ENCODE assay signal across 22 cellular contexts in the genomic region with DNA sequence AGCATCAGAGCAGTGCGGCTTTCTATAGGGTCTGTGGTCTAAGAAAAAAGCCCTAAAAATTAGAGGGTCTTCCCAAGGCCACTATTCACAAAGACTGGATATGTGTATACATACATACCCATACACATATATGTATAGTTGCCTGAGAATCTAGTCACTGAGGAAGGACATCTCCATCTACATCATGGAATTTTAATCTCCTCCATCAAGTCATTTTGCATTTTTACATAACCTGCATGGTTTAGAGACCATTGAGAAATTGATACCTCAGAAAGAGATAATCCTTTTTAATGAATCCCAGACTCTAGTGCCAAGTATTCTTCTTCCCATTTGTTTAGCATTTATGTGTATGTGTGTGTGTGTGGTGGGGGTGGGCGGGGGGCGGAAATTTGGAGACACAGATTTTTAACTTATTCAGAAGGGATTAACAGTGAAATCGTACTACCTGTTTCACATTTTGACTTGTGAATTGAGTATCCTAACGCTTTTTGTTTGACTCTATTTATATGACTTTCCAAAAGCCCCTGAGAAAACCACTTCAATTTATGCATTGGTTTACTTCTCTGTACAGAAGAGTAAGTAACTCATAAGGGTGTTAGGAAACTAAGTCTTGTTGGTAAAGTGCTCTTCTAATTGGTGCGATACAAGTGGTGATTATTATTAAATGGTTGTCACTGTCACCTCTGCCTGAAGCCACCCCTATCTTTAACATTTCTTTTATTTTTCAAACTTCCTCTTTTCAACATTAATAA.
DNase-seq lines count a peak whose midpoint lies in the region; ATAC-seq and TF ChIP-seq lines count a peak whose summit lies in the region.
"Had no signal": no experiment of that assay in that cellular context is flagged by ENCODE, and none has a peak within 500 bp of the region (broad histone marks: within the 10 kb centered on the region; RNA-seq: fewer than 3 reads in every experiment).

No MANE protein-coding gene starts in this region.

- DNase-seq in cardiac muscle cell (ENCODE audit: low read depth in 1 of 2, low spot score in 1 of 2) = no peak
- no peak for DNase-seq in heart left ventricle
- no peak for DNase-seq in mesothelial cell of epicardium (ENCODE audit: low spot score in 2 of 2, unreplicated experiment in 2 of 2)
- no peak for DNase-seq in NCI-H1105 (lab: John Stamatoyannopoulos, UW)
- no peak for DNase-seq in CD4-positive, alpha-beta memory T cell
- DNase-seq: 8988T; ACHN; AML-193; BE2C; Calu3; CD4-positive, alpha-beta T cell; COR-L47; DMS53; DMS79 treated with DMSO at 0.1 percent for 48 hours; GF-D8; GOT3; HCEC 1CT had no signal

- H3K4me1 ChIP-seq in cardiac muscle cell (ENCODE audit: low read depth) = peaks cover 46% of the 10 kb centered on the region
- peaks cover 0 to 10% (median 0%) of the 10 kb centered on the region in 12 donors for H3K4me1 ChIP-seq in heart left ventricle
- no peaks in the 10 kb centered on the region for H3K4me1 ChIP-seq in CD4-positive, alpha-beta memory T cell (ENCODE audit: insufficient read depth, low read length)
- H3K4me1 ChIP-seq: A549; BE2C; BLaER1 treated with 17β-estradiol and CSF1 and Interleukin-3, amounts not matched to agents 10 nM and 100 nM had no signal

- TF ChIP-seq POLR2A in heart left ventricle (IDR thresholded peaks at IDR 0.05) = no peak

- H3K9me3 ChIP-seq in cardiac muscle cell (ENCODE audit: low read depth) (no peaks in the 10 kb centered on the region), heart left ventricle (peaks cover 0 to 9% (median 0%) of the 10 kb centered on the region in 12 donors)
- no peaks in the 10 kb centered on the region for H3K9me3 ChIP-seq in CD4-positive, alpha-beta memory T cell (ENCODE audit: control insufficient read depth in 1 of 2, low read length in 2 of 2)
- H3K9me3 ChIP-seq: A549; BE2C; BLaER1 treated with 17β-estradiol and CSF1 and Interleukin-3, amounts not matched to agents 10 nM and 100 nM had no signal

- H3K36me3 Mint-ChIP-seq in brain = peaks cover 46% of the 10 kb centered on the region
- peaks cover 28% of the 10 kb centered on the region for H3K36me3 Mint-ChIP-seq in mesothelial cell of epicardium
- no peaks in the 10 kb centered on the region for H3K36me3 Mint-ChIP-seq in CD4-positive, alpha-beta memory T cell
- H3K36me3 Mint-ChIP-seq: CD14-positive monocyte had no signal

- POLR2A ChIA-PET in CD4-positive, alpha-beta memory T cell (lab: Charles Lee; ENCODE audit: partially characterized antibody) = no interaction called here

- H3K4me3 ChIP-seq in cardiac muscle cell = no peak overlapping the region
- H3K4me3 ChIP-seq in heart left ventricle = no peak overlapping the region
- no peak overlapping the region for H3K4me3 ChIP-seq in CD4-positive, alpha-beta memory T cell (ENCODE audit: low read length in 2 of 2)
- H3K4me3 ChIP-seq: A549; BLaER1 treated with 17β-estradiol and CSF1 and Interleukin-3, amounts not matched to agents 10 nM and 100 nM had no signal

- H3K36me3 ChIP-seq in cardiac muscle cell = peaks cover 26% of the 10 kb centered on the region
- no peaks in the 10 kb centered on the region for H3K36me3 ChIP-seq in heart left ventricle
- H3K36me3 ChIP-seq in CD4-positive, alpha-beta memory T cell (ENCODE audit: insufficient read depth, low read length) = no peaks in the 10 kb centered on the region
- H3K36me3 ChIP-seq: BLaER1 treated with 17β-estradiol and CSF1 and Interleukin-3, amounts not matched to agents 10 nM and 100 nM had no signal

- CTCF ChIA-PET in CD4-positive, alpha-beta memory T cell (lab: Charles Lee; ENCODE audit: partially characterized antibody) = no interaction called here

- H3K27me3 ChIP-seq in cardiac muscle cell = no peaks in the 10 kb centered on the region
- H3K27me3 ChIP-seq in heart left ventricle = no peaks in the 10 kb centered on the region
- H3K27me3 ChIP-seq in CD4-positive, alpha-beta memory T cell (ENCODE audit: insufficient read depth, low read length) = no peaks in the 10 kb centered on the region
- H3K27me3 ChIP-seq: BE2C; BLaER1 treated with 17β-estradiol and CSF1 and Interleukin-3, amounts not matched to agents 10 nM and 100 nM had no signal

- H3K4me3 Mint-ChIP-seq in brain (peak overlapping the region in 1 of 5 experiments; percentile 19), mesothelial cell of epicardium (no peak overlapping the region)
- no peak overlapping the region for H3K4me3 Mint-ChIP-seq in CD4-positive, alpha-beta memory T cell
- H3K4me3 Mint-ChIP-seq: CD14-positive monocyte; CD4-positive, alpha-beta T cell had no signal

- H3K27ac Mint-ChIP-seq in brain (peak overlapping the region in 3 of 5 experiments; percentile 34 to 85 (median 82)), mesothelial cell of epicardium (peak overlapping the region; percentile 72)
- H3K27ac Mint-ChIP-seq in CD4-positive, alpha-beta memory T cell = no peak overlapping the region
- H3K27ac Mint-ChIP-seq: CD14-positive monocyte; CD4-positive, alpha-beta T cell had no signal

- intact Hi-C loops in heart left ventricle (cut with DNase I) = no loop called here
- intact Hi-C loops in CD4-positive, alpha-beta memory T cell (cut with micrococcal nuclease) = no loop called here

- WGBS in heart left ventricle, 4 donors = 89 to 92% (median 90%) methylated on average over 6 of the region's 6 CpGs

- peaks cover 0 to 10% (median 7%) of the 10 kb centered on the region in 5 experiments for H3K9me3 Mint-ChIP-seq in brain
- peaks cover 11% of the 10 kb centered on the region for H3K9me3 Mint-ChIP-seq in mesothelial cell of epicardium
- H3K9me3 Mint-ChIP-seq in CD4-positive, alpha-beta memory T cell = peaks cover 0 to 3% (median 0%) of the 10 kb centered on the region in 8 donors

- peak overlapping the region; percentile 66 for H3K27ac ChIP-seq in cardiac muscle cell
- H3K27ac ChIP-seq in heart left ventricle = no peak overlapping the region
- H3K27ac ChIP-seq in CD4-positive, alpha-beta memory T cell (ENCODE audit: low read depth, low read length) = no peak overlapping the region
- H3K27ac ChIP-seq: A549; BLaER1 treated with 17β-estradiol and CSF1 and Interleukin-3, amounts not matched to agents 10 nM and 100 nM had no signal

- H3K4me1 Mint-ChIP-seq in brain = peaks cover 52% of the 10 kb centered on the region
- peaks cover 47% of the 10 kb centered on the region for H3K4me1 Mint-ChIP-seq in mesothelial cell of epicardium
- no peaks in the 10 kb centered on the region for H3K4me1 Mint-ChIP-seq in CD4-positive, alpha-beta memory T cell
- H3K4me1 Mint-ChIP-seq: CD14-positive monocyte had no signal

- H3K27me3 Mint-ChIP-seq in brain (no peaks in the 10 kb centered on the region), mesothelial cell of epicardium (ENCODE audit: low read depth) (no peaks in the 10 kb centered on the region)
- H3K27me3 Mint-ChIP-seq in CD4-positive, alpha-beta memory T cell = no peaks in the 10 kb centered on the region

- ATAC-seq in heart left ventricle (no peak), GM18520 (IDR thresholded peaks at IDR 0.05; ENCODE audit: unreplicated experiment) (no peak)
- ATAC-seq: A549 had no signal

- no peak for TF ChIP-seq CTCF in cardiac muscle cell (IDR thresholded peaks at IDR 0.05; ENCODE audit: low read depth, low read length)
- no peak for TF ChIP-seq CTCF in heart left ventricle (IDR thresholded peaks at IDR 0.05)
- TF ChIP-seq CTCF in brain (conservative IDR thresholded peaks at IDR 0.05) = no peak
- TF ChIP-seq CTCF in mesothelial cell of epicardium (IDR thresholded peaks at IDR 0.05; ENCODE audit: unreplicated experiment) = no peak

Comparison
In these comparisons a context has a peak if more than half of its experiments do, and no peak if none do; other contexts are left out.
1. H3K27ac Mint-ChIP-seq: peak in brain (3 of 5) and mesothelial cell of epicardium (single experiment); none in CD4-positive, alpha-beta memory T cell (0 of 7).